ENCODE assay signal across 9 cellular contexts in the genomic region with DNA sequence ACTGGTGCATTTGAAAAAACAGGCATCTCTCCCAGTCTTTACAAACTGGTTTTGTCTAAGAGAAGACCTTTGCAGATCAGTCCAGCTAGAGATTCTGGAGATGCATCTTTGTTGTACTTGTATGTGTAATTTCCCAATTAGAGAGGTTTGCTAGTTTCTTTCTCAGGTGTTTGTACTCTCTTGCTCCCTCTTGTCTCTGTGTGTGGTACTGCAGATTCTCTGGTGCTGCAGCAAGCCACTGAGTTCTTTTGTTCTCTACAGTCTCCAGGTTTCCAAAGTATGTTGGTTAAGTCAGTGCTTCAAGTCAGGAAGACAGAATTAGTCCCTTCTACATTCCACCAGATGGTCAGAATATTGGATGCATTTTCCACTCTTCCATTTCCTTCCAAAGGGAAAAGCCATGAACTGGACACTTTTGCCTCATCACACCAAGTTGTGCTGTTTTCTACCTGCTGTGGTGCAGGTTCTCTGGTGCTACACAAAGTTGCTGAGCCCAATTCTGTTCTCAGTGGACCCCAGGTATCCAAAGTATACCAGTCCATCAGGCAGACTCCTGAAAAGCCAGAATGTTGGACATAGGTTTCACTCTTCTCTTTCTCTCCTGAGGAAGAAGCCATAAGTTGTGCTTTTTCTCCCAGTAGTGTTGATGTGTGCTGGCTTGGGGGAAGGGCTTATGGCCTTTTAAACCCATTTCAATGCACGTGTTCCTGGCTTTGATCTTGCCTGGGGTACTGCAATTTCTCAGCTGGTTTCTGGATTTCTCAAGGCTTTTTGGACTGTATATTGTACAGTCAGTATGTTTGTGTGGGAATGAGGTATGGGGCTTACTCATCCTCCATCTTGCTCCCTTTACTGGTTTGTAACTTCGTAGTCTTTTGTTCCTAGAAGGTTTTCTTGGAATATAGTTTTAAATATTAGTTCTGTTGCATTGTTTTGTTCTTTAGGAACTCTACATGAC. TPM values are rescaled to one million over a fixed set of nuclear protein-coding genes. Genes with fewer than 3 reads are reported as not detected.
DNase-seq lines count a peak whose midpoint lies in the region; ATAC-seq and TF ChIP-seq lines count a peak whose summit lies in the region.
"Had no signal": no experiment of that assay in that cellular context is flagged by ENCODE, and none has a peak within 500 bp of the region (broad histone marks: within the 10 kb centered on the region; RNA-seq: fewer than 3 reads in every experiment).

No MANE protein-coding gene starts in this region.

- peak; percentile 41 for ATAC-seq in stimulated activated memory B cell treated with anti-CD40 and anti-IgM and Interleukin-4, amounts not matched to agents 10 μg/mL and 1 μg/mL and 100 μg/mL, for 72 hours

- H3K36me3 Mint-ChIP-seq in stimulated activated memory B cell treated with anti-CD40 and anti-IgM and Interleukin-4, amounts not matched to agents 10 μg/mL and 1 μg/mL and 100 μg/mL, for 72 hours = peaks cover 18% of the 10 kb centered on the region

- H3K9me3 ChIP-seq in WERI-Rb-1 (ENCODE audit: severe bottlenecking) = no peaks in the 10 kb centered on the region

- H3K9me3 Mint-ChIP-seq in stimulated activated memory B cell treated with anti-CD40 and anti-IgM and Interleukin-4, amounts not matched to agents 10 μg/mL and 1 μg/mL and 100 μg/mL, for 72 hours = peaks cover 3% of the 10 kb centered on the region

- H3K27ac Mint-ChIP-seq in stimulated activated memory B cell treated with anti-CD40 and anti-IgM and Interleukin-4, amounts not matched to agents 10 μg/mL and 1 μg/mL and 100 μg/mL, for 72 hours = no peak overlapping the region
- H3K27ac Mint-ChIP-seq: stimulated activated naive CD8-positive, alpha-beta T cell treated with anti-CD3 and anti-CD28 coated beads, Interleukin-15, Interleukin-2, amounts not matched to agents 100 ng/mL and 50 ng/mL, for 24 hours had no signal

- no peaks in the 10 kb centered on the region for H3K27me3 ChIP-seq in WERI-Rb-1 (ENCODE audit: insufficient read depth, low read depth, severe bottlenecking)

- H3K4me3 ChIP-seq in WERI-Rb-1 (ENCODE audit: low read depth, low read length) (no peak overlapping the region), foreskin fibroblast (ENCODE audit: low read depth in 1 of 2, low read length in 2 of 2) (no peak overlapping the region)

- no peak overlapping the region for H3K4me3 Mint-ChIP-seq in stimulated activated memory B cell treated with anti-CD40 and anti-IgM and Interleukin-4, amounts not matched to agents 10 μg/mL and 1 μg/mL and 100 μg/mL, for 72 hours
- H3K4me3 Mint-ChIP-seq: stimulated activated naive CD8-positive, alpha-beta T cell treated with anti-CD3 and anti-CD28 coated beads, Interleukin-15, Interleukin-2, amounts not matched to agents 100 ng/mL and 50 ng/mL, for 24 hours had no signal

- peak; percentile 19 for DNase-seq in activated CD8-positive, alpha-beta memory T cell treated with anti-CD3 and anti-CD28 coated beads, Interleukin-2, amount 50 U/mL, for 4 hours
- no peak for DNase-seq in activated CD8-positive, alpha-beta memory T cell treated with anti-CD3 and anti-CD28 coated beads, Interleukin-2, amount 50 U/mL, for 48 hours
- peak; percentile 57 for DNase-seq in HT-29 (ENCODE audit: low spot score)
- peak; percentile 18 for DNase-seq in WERI-Rb-1
- DNase-seq in foreskin fibroblast = no peak
- DNase-seq in COR-L47 (lab: John Stamatoyannopoulos, UW) = no peak
- no peak for DNase-seq in NCI-H1048 (lab: John Stamatoyannopoulos, UW)

- H3K27me3 Mint-ChIP-seq in stimulated activated memory B cell treated with anti-CD40 and anti-IgM and Interleukin-4, amounts not matched to agents 10 μg/mL and 1 μg/mL and 100 μg/mL, for 72 hours = no peaks in the 10 kb centered on the region
- H3K27me3 Mint-ChIP-seq: stimulated activated naive CD8-positive, alpha-beta T cell treated with anti-CD3 and anti-CD28 coated beads, Interleukin-15, Interleukin-2, amounts not matched to agents 100 ng/mL and 50 ng/mL, for 24 hours had no signal

- TF ChIP-seq CTCF in WERI-Rb-1 (IDR thresholded peaks at IDR 0.05; ENCODE audit: low read depth, low read length) (peak; percentile 55), foreskin fibroblast (IDR thresholded peaks at IDR 0.05; ENCODE audit: low read depth, low read length) (peak; percentile 39)

- H3K36me3 ChIP-seq in WERI-Rb-1 = no peaks in the 10 kb centered on the region

- peaks cover 74% of the 10 kb centered on the region for H3K4me1 Mint-ChIP-seq in stimulated activated memory B cell treated with anti-CD40 and anti-IgM and Interleukin-4, amounts not matched to agents 10 μg/mL and 1 μg/mL and 100 μg/mL, for 72 hours

- H3K27ac ChIP-seq in WERI-Rb-1 = no peak overlapping the region

RNA-seq across cellular contexts. Expression of a gene that starts 29.8 kb away (rescaled TPM):
- 9.0 and 12.0 TPM in 2 replicates for total RNA-seq in HT-29 (2014; rRNA removed; shearing (Covaris generic))

Comparison
In these comparisons a context has a peak if more than half of its experiments do, and no peak if none do; other contexts are left out.
1. DNase-seq: peak in activated CD8-positive, alpha-beta memory T cell treated with anti-CD3 and anti-CD28 coated beads, Interleukin-2, amount 50 U/mL, for 4 hours (single experiment), HT-29 (single experiment) and WERI-Rb-1 (single experiment); none in activated CD8-positive, alpha-beta memory T cell treated with anti-CD3 and anti-CD28 coated beads, Interleukin-2, amount 50 U/mL, for 48 hours (single experiment), foreskin fibroblast (0 of 2), COR-L47 (single experiment) and NCI-H1048 (single experiment).